In the genomic region with DNA sequence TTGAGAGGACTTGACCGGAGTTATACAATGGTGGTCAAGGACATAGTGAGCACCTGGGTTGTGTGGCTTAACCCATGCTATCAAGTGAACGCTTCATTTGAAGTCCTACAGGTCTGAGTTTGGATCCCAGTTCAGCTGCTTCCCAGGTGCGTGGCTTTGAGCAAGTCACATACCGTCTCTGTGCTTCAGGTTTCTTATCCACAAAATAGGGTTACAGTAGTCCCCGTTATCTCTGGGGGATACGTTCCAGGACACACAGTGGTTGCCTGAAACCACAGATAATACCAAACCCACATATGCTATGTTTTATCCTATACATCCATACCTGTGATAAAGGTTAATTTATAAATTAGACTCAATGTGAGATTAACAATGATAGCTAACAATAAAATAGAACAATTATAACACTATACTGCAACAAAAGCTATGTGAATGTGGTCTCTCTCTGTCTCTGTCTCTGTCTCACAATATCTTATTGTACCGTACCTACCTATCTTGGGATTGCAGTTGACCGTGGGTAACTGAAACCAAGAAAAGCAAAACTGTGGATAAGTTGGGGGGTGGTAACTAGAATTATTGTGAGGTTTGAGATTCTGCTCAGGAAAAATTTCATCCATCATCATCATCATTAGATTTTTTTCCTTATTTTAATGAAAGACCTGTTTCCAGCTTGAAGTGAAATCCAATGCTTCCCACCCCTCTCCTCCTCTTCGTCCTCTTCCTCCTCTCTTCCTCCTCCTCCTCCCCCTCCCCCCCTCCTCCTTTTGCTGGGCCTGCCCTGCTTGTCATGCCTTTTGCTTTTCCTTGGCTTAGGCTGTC, we compare ENCODE assay signal across 1 cellular context.
TF ChIP-seq lines count a peak whose summit lies in the region.

No MANE protein-coding gene starts in this region.

TF ChIP-seq in K562, 482 proteins besides CTCF, POLR2A, EP300 and RAD21 (continued from another document and continues in another):
- TF ChIP-seq PHB2 (IDR thresholded peaks at IDR 0.05; ENCODE audit: low read depth) (peak; percentile 79), SMAD4 (CRISPR knock-in tag; conservative IDR thresholded peaks at IDR 0.05) (no peak; the same call in 1 of the 2 replicates), ZNF707 (CRISPR knock-in tag; conservative IDR thresholded peaks at IDR 0.05) (no peak), ZNF134 (CRISPR knock-in tag; conservative IDR thresholded peaks at IDR 0.05) (no peak), CHCHD3 (CRISPR knock-in tag; IDR thresholded peaks at IDR 0.05) (no peak), RBM39 (optimal IDR thresholded peaks at IDR 0.05; ENCODE audit: low read depth, low read length) (no peak), MAZ (CRISPR knock-in tag; conservative IDR thresholded peaks at IDR 0.05 in 1 of 2, IDR thresholded peaks at IDR 0.05 in 1 of 2) (no peak; a peak in 1 of 4 replicates), ZNF766 (CRISPR knock-in tag; conservative IDR thresholded peaks at IDR 0.05) (peak; percentile 65), PHTF2 (CRISPR knock-in tag; IDR thresholded peaks at IDR 0.05) (no peak), ESRRB (CRISPR knock-in tag; IDR thresholded peaks at IDR 0.05; ENCODE audit: borderline replicate concordance) (no peak), ZC3H8 (IDR thresholded peaks at IDR 0.05) (no peak), TARDBP (IDR thresholded peaks at IDR 0.05) (peak; percentile 72; the same call in 1 of the 2 replicates), IFI16 (CRISPR knock-in tag; IDR thresholded peaks at IDR 0.05) (no peak), SAFB (IDR thresholded peaks at IDR 0.05; ENCODE audit: borderline replicate concordance, low read depth, low read length) (no peak), ZNF184 (CRISPR knock-in tag; IDR thresholded peaks at IDR 0.05) (no peak), CCNT2 (IDR thresholded peaks at IDR 0.05; ENCODE audit: borderline replicate concordance, extremely low read depth, insufficient read length, low read depth, low read length) (peak; percentile 72), TEAD4 (IDR thresholded peaks at IDR 0.05; ENCODE audit: low read length) (peak; percentile 99), TEAD4 (CRISPR knock-in tag; IDR thresholded peaks at IDR 0.05; ENCODE audit: borderline replicate concordance) (no peak), E2F3 (CRISPR knock-in tag; IDR thresholded peaks at IDR 0.05) (no peak), SAFB2 (IDR thresholded peaks at IDR 0.05; ENCODE audit: borderline replicate concordance, low read depth, low read length, severe bottlenecking) (no peak), RFX7 (CRISPR knock-in tag; IDR thresholded peaks at IDR 0.05) (no peak), HMG20B (CRISPR knock-in tag; IDR thresholded peaks at IDR 0.05) (no peak), CHD4 (IDR thresholded peaks at IDR 0.05; ENCODE audit: insufficient read depth, insufficient replicate concordance, low read depth, low read length, poor library complexity, severe bottlenecking) (no peak), HDAC3 (IDR thresholded peaks at IDR 0.05; ENCODE audit: borderline replicate concordance, partially characterized antibody) (no peak), HDAC1 (IDR thresholded peaks at IDR 0.05) (peak in 1 of 2 experiments; percentile 30; a peak in 1 of 4 replicates), PTBP1 (IDR thresholded peaks at IDR 0.05; ENCODE audit: low read depth, low read length) (no peak), ZNF175 (CRISPR knock-in tag; IDR thresholded peaks at IDR 0.05; ENCODE audit: low read depth) (no peak), CBFA2T2 (conservative IDR thresholded peaks at IDR 0.05) (peak; percentile 97), SMARCB1 (IDR thresholded peaks at IDR 0.05; ENCODE audit: insufficient read length, low read depth) (peak; percentile 48), ZSCAN32 (CRISPR knock-in tag; IDR thresholded peaks at IDR 0.05) (no peak), TBL1XR1 (IDR thresholded peaks at IDR 0.05; ENCODE audit: low read length in 2 of 2) (peak in 1 of 2 experiments; percentile 68; a peak in 2 of 4 replicates), EHMT2 (IDR thresholded peaks at IDR 0.05) (no peak), RUNX1 (IDR thresholded peaks at IDR 0.05; ENCODE audit: low read depth) (peak; percentile 81; the same call in 1 of the 2 replicates), U2AF2 (optimal IDR thresholded peaks at IDR 0.05; ENCODE audit: low read depth, low read length) (no peak), KDM1A (IDR thresholded peaks at IDR 0.05) (peak; percentile 62; a peak in 3 of 4 replicates)
- TF ChIP-seq, protein P1, sequence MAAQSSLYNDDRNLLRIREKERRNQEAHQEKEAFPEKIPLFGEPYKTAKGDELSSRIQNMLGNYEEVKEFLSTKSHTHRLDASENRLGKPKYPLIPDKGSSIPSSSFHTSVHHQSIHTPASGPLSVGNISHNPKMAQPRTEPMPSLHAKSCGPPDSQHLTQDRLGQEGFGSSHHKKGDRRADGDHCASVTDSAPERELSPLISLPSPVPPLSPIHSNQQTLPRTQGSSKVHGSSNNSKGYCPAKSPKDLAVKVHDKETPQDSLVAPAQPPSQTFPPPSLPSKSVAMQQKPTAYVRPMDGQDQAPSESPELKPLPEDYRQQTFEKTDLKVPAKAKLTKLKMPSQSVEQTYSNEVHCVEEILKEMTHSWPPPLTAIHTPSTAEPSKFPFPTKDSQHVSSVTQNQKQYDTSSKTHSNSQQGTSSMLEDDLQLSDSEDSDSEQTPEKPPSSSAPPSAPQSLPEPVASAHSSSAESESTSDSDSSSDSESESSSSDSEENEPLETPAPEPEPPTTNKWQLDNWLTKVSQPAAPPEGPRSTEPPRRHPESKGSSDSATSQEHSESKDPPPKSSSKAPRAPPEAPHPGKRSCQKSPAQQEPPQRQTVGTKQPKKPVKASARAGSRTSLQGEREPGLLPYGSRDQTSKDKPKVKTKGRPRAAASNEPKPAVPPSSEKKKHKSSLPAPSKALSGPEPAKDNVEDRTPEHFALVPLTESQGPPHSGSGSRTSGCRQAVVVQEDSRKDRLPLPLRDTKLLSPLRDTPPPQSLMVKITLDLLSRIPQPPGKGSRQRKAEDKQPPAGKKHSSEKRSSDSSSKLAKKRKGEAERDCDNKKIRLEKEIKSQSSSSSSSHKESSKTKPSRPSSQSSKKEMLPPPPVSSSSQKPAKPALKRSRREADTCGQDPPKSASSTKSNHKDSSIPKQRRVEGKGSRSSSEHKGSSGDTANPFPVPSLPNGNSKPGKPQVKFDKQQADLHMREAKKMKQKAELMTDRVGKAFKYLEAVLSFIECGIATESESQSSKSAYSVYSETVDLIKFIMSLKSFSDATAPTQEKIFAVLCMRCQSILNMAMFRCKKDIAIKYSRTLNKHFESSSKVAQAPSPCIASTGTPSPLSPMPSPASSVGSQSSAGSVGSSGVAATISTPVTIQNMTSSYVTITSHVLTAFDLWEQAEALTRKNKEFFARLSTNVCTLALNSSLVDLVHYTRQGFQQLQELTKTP (IDR thresholded peaks at IDR 0.05; ENCODE audit: low read depth in 1 of 2, partially characterized antibody in 2 of 2) = no peak
- TF ChIP-seq, protein P2, sequence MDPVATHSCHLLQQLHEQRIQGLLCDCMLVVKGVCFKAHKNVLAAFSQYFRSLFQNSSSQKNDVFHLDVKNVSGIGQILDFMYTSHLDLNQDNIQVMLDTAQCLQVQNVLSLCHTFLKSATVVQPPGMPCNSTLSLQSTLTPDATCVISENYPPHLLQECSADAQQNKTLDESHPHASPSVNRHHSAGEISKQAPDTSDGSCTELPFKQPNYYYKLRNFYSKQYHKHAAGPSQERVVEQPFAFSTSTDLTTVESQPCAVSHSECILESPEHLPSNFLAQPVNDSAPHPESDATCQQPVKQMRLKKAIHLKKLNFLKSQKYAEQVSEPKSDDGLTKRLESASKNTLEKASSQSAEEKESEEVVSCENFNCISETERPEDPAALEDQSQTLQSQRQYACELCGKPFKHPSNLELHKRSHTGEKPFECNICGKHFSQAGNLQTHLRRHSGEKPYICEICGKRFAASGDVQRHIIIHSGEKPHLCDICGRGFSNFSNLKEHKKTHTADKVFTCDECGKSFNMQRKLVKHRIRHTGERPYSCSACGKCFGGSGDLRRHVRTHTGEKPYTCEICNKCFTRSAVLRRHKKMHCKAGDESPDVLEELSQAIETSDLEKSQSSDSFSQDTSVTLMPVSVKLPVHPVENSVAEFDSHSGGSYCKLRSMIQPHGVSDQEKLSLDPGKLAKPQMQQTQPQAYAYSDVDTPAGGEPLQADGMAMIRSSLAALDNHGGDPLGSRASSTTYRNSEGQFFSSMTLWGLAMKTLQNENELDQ (CRISPR knock-in tag; IDR thresholded peaks at IDR 0.05; ENCODE audit: borderline replicate concordance) = no peak
- TF ChIP-seq, protein P3, sequence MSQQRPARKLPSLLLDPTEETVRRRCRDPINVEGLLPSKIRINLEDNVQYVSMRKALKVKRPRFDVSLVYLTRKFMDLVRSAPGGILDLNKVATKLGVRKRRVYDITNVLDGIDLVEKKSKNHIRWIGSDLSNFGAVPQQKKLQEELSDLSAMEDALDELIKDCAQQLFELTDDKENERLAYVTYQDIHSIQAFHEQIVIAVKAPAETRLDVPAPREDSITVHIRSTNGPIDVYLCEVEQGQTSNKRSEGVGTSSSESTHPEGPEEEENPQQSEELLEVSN (IDR thresholded peaks at IDR 0.05; ENCODE audit: borderline replicate concordance in 1 of 2, extremely low read depth in 1 of 2, insufficient read depth in 1 of 2, insufficient read length in 1 of 2, low read depth in 1 of 2, low read length in 1 of 2, poor library complexity in 1 of 2, severe bottlenecking in 1 of 2) = peak in 1 of 2 experiments; percentile 45
- TF ChIP-seq, protein P4, sequence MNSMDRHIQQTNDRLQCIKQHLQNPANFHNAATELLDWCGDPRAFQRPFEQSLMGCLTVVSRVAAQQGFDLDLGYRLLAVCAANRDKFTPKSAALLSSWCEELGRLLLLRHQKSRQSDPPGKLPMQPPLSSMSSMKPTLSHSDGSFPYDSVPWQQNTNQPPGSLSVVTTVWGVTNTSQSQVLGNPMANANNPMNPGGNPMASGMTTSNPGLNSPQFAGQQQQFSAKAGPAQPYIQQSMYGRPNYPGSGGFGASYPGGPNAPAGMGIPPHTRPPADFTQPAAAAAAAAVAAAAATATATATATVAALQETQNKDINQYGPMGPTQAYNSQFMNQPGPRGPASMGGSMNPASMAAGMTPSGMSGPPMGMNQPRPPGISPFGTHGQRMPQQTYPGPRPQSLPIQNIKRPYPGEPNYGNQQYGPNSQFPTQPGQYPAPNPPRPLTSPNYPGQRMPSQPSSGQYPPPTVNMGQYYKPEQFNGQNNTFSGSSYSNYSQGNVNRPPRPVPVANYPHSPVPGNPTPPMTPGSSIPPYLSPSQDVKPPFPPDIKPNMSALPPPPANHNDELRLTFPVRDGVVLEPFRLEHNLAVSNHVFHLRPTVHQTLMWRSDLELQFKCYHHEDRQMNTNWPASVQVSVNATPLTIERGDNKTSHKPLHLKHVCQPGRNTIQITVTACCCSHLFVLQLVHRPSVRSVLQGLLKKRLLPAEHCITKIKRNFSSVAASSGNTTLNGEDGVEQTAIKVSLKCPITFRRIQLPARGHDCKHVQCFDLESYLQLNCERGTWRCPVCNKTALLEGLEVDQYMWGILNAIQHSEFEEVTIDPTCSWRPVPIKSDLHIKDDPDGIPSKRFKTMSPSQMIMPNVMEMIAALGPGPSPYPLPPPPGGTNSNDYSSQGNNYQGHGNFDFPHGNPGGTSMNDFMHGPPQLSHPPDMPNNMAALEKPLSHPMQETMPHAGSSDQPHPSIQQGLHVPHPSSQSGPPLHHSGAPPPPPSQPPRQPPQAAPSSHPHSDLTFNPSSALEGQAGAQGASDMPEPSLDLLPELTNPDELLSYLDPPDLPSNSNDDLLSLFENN (IDR thresholded peaks at IDR 0.05; ENCODE audit: low read depth in 2 of 2, low read length in 2 of 2) = peak in 1 of 2 experiments; percentile 84; a peak in 2 of 4 replicates
- TF ChIP-seq, protein P5, sequence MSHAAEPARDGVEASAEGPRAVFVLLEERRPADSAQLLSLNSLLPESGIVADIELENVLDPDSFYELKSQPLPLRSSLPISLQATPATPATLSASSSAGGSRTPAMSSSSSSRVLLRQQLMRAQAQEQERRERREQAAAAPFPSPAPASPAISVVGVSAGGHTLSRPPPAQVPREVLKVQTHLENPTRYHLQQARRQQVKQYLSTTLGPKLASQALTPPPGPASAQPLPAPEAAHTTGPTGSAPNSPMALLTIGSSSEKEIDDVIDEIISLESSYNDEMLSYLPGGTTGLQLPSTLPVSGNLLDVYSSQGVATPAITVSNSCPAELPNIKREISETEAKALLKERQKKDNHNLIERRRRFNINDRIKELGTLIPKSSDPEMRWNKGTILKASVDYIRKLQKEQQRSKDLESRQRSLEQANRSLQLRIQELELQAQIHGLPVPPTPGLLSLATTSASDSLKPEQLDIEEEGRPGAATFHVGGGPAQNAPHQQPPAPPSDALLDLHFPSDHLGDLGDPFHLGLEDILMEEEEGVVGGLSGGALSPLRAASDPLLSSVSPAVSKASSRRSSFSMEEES (CRISPR knock-in tag; IDR thresholded peaks at IDR 0.05) = no peak
- TF ChIP-seq, protein P6, sequence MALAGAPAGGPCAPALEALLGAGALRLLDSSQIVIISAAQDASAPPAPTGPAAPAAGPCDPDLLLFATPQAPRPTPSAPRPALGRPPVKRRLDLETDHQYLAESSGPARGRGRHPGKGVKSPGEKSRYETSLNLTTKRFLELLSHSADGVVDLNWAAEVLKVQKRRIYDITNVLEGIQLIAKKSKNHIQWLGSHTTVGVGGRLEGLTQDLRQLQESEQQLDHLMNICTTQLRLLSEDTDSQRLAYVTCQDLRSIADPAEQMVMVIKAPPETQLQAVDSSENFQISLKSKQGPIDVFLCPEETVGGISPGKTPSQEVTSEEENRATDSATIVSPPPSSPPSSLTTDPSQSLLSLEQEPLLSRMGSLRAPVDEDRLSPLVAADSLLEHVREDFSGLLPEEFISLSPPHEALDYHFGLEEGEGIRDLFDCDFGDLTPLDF (CRISPR knock-in tag; IDR thresholded peaks at IDR 0.05) = no peak
- TF ChIP-seq, protein P7, sequence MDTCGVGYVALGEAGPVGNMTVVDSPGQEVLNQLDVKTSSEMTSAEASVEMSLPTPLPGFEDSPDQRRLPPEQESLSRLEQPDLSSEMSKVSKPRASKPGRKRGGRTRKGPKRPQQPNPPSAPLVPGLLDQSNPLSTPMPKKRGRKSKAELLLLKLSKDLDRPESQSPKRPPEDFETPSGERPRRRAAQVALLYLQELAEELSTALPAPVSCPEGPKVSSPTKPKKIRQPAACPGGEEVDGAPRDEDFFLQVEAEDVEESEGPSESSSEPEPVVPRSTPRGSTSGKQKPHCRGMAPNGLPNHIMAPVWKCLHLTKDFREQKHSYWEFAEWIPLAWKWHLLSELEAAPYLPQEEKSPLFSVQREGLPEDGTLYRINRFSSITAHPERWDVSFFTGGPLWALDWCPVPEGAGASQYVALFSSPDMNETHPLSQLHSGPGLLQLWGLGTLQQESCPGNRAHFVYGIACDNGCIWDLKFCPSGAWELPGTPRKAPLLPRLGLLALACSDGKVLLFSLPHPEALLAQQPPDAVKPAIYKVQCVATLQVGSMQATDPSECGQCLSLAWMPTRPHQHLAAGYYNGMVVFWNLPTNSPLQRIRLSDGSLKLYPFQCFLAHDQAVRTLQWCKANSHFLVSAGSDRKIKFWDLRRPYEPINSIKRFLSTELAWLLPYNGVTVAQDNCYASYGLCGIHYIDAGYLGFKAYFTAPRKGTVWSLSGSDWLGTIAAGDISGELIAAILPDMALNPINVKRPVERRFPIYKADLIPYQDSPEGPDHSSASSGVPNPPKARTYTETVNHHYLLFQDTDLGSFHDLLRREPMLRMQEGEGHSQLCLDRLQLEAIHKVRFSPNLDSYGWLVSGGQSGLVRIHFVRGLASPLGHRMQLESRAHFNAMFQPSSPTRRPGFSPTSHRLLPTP (IDR thresholded peaks at IDR 0.05; ENCODE audit: borderline replicate concordance, extremely low read depth, insufficient read length) = no peak
- TF ChIP-seq, protein P8, sequence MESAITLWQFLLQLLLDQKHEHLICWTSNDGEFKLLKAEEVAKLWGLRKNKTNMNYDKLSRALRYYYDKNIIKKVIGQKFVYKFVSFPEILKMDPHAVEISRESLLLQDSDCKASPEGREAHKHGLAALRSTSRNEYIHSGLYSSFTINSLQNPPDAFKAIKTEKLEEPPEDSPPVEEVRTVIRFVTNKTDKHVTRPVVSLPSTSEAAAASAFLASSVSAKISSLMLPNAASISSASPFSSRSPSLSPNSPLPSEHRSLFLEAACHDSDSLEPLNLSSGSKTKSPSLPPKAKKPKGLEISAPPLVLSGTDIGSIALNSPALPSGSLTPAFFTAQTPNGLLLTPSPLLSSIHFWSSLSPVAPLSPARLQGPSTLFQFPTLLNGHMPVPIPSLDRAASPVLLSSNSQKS (CRISPR knock-in tag; IDR thresholded peaks at IDR 0.05) = no peak
